23 cellular contexts compared by ENCODE assay signal in the genomic region with DNA sequence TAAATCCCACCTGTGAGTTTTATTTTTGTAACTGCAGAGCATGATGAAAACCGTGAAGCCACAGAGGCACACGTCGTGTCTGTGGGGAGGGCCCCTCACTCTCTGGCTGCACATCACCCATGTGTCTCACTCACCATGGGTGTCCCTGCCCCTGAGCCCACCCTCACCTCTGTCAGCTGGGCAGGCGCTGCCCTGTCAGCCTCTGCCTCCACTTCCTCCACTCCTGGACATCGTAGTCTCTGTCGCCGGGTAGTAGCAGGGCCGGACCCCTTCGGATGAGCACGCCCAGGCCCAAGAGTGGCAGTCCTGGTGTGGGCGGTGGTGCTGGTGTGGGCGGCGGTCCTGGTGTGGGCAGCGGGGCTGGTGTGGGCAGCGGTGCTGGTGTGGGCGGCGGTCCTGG.
"Had no signal": no experiment of that assay in that cellular context is flagged by ENCODE, and none has a peak within 500 bp of the region (broad histone marks: within the 10 kb centered on the region; RNA-seq: fewer than 3 reads in every experiment).

No MANE protein-coding gene starts in this region.

- H3K36me3 Mint-ChIP-seq: natural killer cell treated with Interleukin-12 subunit alpha and Interleukin-12 subunit beta and Interleukin-15 and Interleukin-18, amount 100 ng/mL, for 72 hours had no signal

- ATAC-seq: body of pancreas; heart right ventricle; natural killer cell treated with Interleukin-12 subunit alpha and Interleukin-12 subunit beta and Interleukin-15 and Interleukin-18, amount 100 ng/mL, for 72 hours; pancreas; sciatic nerve had no signal

- H3K4me3 ChIP-seq: body of pancreas, cardiac muscle cell, heart right ventricle, pancreas had no signal

- H3K4me3 Mint-ChIP-seq: activated naive CD4-positive, alpha-beta T cell treated with anti-CD3 and anti-CD28 coated beads for 36 hours; activated T-cell treated with anti-CD3 and anti-CD28 coated beads, Interleukin-2, amount 50 U/mL, for 24 hours; dendritic cell treated with granulocyte-macrophage colony-stimulating factor and Interleukin-4, amounts not matched to agents 40 ng/mL and 50 ng/mL, for 4 days; natural killer cell treated with Interleukin-12 subunit alpha and Interleukin-12 subunit beta and Interleukin-15 and Interleukin-18, amount 100 ng/mL, for 72 hours had no signal

- H3K4me1 ChIP-seq: pancreas had no signal

- H3K27me3 ChIP-seq: body of pancreas, cardiac muscle cell, heart right ventricle, pancreas had no signal

- H3K27ac Mint-ChIP-seq: activated naive CD4-positive, alpha-beta T cell treated with anti-CD3 and anti-CD28 coated beads for 36 hours; activated T-cell treated with anti-CD3 and anti-CD28 coated beads, Interleukin-2, amount 50 U/mL, for 24 hours; dendritic cell treated with granulocyte-macrophage colony-stimulating factor and Interleukin-4, amounts not matched to agents 40 ng/mL and 50 ng/mL, for 4 days; natural killer cell treated with Interleukin-12 subunit alpha and Interleukin-12 subunit beta and Interleukin-15 and Interleukin-18, amount 100 ng/mL, for 72 hours had no signal

- DNase-seq: activated CD4-positive, alpha-beta T cell treated with anti-CD3 and anti-CD28 coated beads for 1 hour; activated CD4-positive, alpha-beta T cell treated with anti-CD3 and anti-CD28 coated beads, Interleukin-2, amount 50 U/mL, for 4 hours; activated CD8-positive, alpha-beta memory T cell treated with anti-CD3 and anti-CD28 coated beads for 24 hours; activated CD8-positive, alpha-beta memory T cell treated with anti-CD3 and anti-CD28 coated beads, Interleukin-2, amount 50 U/mL, for 4 hours; activated naive CD4-positive, alpha-beta T cell treated with anti-CD3 and anti-CD28 coated beads for 36 hours; activated T-cell treated with anti-CD3 and anti-CD28 coated beads, Interleukin-2, amount 50 U/mL, for 24 hours; body of pancreas; effector CD4-positive, alpha-beta T cell; islet precursor cell; mammary epithelial cell; midbrain; small intestine; stimulated activated CD4-positive, alpha-beta T cell treated with anti-CD3 and anti-CD28 coated beads, Interleukin-15, amount 100 ng/mL, for 24 hours; stimulated activated naive CD4-positive, alpha-beta T cell treated with Interleukin-2 at 50 U/mL for 16 hours; T-helper 1 cell; WERI-Rb-1 had no signal

- H3K9me3 ChIP-seq: body of pancreas, neutrophil, pancreas had no signal

- H3K9me3 Mint-ChIP-seq: activated naive CD4-positive, alpha-beta T cell treated with anti-CD3 and anti-CD28 coated beads for 36 hours; dendritic cell treated with granulocyte-macrophage colony-stimulating factor and Interleukin-4, amounts not matched to agents 40 ng/mL and 50 ng/mL, for 4 days had no signal

- H3K27ac ChIP-seq: body of pancreas, cardiac muscle cell, heart right ventricle, neutrophil, pancreas, WERI-Rb-1 had no signal

- H3K36me3 ChIP-seq: cardiac muscle cell, heart right ventricle, neutrophil, pancreas, WERI-Rb-1 had no signal
